Comparison of ENCODE assay signal across 16 cellular contexts in the genomic region with DNA sequence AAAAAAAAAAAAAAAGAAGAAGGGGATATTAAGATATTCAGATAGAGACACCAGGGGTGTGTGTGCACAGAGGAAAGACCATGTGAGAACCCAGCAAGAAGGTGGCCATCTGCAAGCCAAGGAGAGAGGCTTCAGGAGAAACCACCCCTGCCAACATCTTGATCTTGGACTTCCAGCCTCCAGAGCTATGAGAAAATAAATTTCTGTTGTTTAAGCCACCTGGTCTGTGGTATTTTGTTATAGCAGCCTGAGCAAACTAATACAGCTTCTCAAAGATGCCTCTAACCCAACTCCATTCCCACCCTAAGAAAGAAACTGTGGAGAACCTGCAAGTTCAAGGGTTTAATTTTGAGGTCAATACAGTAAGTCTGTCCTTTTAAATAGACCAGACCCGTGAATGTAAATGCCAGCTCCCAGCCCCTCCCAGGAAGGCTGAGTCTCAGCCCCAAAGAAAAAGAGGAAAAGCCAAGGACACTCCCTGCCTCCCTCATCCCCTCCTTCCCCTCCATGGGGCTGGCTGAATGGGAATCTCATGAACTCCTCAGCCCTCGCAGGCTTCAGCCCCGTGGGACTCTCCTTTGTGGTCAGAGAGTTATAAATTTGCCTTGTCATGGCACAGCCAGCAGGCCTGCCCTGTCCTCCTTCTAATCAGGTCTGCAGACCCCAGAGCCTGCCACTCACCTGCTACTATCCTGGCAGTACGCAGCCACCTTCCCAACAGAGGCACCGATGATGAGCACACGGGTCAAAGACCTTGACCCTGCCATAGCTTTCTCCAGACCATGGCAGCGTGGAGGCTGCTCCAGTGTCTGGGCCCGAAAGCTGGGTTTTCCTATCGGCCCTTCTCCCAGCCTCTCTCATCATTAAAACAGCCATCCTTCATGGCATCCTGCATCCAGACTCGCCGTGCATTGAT. TPM values are rescaled to one million over a fixed set of nuclear protein-coding genes. Genes with fewer than 3 reads are reported as not detected.
"Had no signal": no experiment of that assay in that cellular context is flagged by ENCODE, and none has a peak within 500 bp of the region (broad histone marks: within the 10 kb centered on the region; RNA-seq: fewer than 3 reads in every experiment).

No MANE protein-coding gene starts in this region.

RNA-seq across cellular contexts. Expression of gene SPDYE3, which starts 9.4 kb away (rescaled TPM):
- total RNA-seq: activated CD4-positive, alpha-beta memory T cell treated with anti-CD3 and anti-CD28 coated beads for 36 hours; activated CD4-positive, alpha-beta T cell treated with anti-CD3 and anti-CD28 coated beads for 36 hours; activated CD4-positive, alpha-beta T cell treated with anti-CD3 and anti-CD28 coated beads, Interleukin-2, amount 10 ng/mL, durations not matched to agents 24 days and 14 days; activated CD8-positive, alpha-beta memory T cell treated with anti-CD3 and anti-CD28 coated beads for 36 hours; activated CD8-positive, alpha-beta memory T cell treated with anti-CD3 and anti-CD28 coated beads, Interleukin-2, amount 10 ng/mL, durations not matched to agents 7 days and 5 days; activated CD8-positive, alpha-beta T cell treated with anti-CD3 and anti-CD28 coated beads, Interleukin-2, amount 10 ng/mL, durations not matched to agents 7 days and 5 days; activated naive CD4-positive, alpha-beta T cell treated with anti-CD3 and anti-CD28 coated beads, Interleukin-2, amount 50 U/mL, for 72 hours; activated naive CD8-positive, alpha-beta T cell treated with anti-CD3 and anti-CD28 coated beads, Interleukin-2, amount 10 ng/mL, durations not matched to agents 7 days and 5 days; ascending aorta; bronchial epithelial cell; cardiac septum; cerebellum; esophagus muscularis mucosa; frontal cortex; heart left ventricle; T-helper 17 cell had no signal
